Comparison of ENCODE assay signal across 8 cellular contexts in the genomic region with DNA sequence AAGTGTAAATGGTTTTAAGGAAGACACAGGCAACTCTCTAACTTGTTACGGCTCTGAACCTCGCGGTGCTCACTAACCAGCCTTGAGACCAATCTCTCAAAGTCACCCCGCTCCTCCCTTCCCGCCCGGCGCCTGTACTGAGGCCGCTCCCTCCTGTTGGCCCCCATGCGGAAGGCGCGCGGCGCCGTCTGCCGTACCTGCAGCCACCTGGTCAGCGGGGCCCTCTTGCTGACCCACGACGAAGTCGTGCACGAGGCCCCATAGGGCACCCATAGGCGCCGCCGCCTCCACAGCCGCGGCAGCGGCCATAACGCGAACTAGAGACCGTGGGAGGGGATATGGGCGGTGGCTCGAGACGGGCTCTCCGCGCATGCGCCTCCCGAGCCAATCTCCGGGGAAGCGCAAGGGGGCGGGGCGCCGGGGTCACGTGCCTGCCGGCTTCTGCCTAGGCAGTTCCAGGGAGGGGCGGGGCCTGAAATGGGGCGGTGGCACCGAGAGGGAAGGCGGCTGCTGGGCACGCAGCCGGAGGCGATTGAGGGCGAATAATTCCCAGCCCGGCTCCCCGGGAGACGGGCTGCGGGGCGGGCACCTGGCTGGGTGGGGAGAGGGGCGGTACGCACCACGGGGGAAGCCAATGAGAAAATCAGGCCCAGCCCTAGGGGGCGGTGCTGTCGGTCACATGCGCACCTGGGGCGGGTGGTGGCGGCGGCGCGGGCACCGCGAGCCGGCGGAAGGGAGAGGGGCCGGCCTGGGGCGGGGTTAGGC. TPM values are rescaled to one million over a fixed set of nuclear protein-coding genes. Genes with fewer than 3 reads are reported as not detected.
DNase-seq lines count a peak whose midpoint lies in the region; ATAC-seq, FAIRE-seq and TF ChIP-seq lines count a peak whose summit lies in the region.

A gene with protein sequence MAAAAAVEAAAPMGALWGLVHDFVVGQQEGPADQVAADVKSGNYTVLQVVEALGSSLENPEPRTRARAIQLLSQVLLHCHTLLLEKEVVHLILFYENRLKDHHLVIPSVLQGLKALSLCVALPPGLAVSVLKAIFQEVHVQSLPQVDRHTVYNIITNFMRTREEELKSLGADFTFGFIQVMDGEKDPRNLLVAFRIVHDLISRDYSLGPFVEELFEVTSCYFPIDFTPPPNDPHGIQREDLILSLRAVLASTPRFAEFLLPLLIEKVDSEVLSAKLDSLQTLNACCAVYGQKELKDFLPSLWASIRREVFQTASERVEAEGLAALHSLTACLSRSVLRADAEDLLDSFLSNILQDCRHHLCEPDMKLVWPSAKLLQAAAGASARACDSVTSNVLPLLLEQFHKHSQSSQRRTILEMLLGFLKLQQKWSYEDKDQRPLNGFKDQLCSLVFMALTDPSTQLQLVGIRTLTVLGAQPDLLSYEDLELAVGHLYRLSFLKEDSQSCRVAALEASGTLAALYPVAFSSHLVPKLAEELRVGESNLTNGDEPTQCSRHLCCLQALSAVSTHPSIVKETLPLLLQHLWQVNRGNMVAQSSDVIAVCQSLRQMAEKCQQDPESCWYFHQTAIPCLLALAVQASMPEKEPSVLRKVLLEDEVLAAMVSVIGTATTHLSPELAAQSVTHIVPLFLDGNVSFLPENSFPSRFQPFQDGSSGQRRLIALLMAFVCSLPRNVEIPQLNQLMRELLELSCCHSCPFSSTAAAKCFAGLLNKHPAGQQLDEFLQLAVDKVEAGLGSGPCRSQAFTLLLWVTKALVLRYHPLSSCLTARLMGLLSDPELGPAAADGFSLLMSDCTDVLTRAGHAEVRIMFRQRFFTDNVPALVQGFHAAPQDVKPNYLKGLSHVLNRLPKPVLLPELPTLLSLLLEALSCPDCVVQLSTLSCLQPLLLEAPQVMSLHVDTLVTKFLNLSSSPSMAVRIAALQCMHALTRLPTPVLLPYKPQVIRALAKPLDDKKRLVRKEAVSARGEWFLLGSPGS (minus strand): TSS at position 347 of the 765 bp plus-strand sequence. CDS start 38 bp downstream, at position 309.

- TF ChIP-seq CTCF in D721Med (IDR thresholded peaks at IDR 0.05; ENCODE audit: insufficient read depth, missing control alignments) (no peak), OCI-LY7 (conservative IDR thresholded peaks at IDR 0.05; ENCODE audit: low read length) (no peak), mucosa of descending colon (IDR thresholded peaks at IDR 0.05) (peak; percentile 23)

- peak within 1 kb of the TSS; percentile 85 for H3K27ac ChIP-seq in OCI-LY7 (ENCODE audit: low read depth, low read length, poor library complexity, severe bottlenecking)

- DNase-seq in D721Med (ENCODE audit: insufficient read length, low spot score) (peak; percentile 95), HuH-7.5 (ENCODE audit: low spot score) (peak; percentile 98), OCI-LY7 (ENCODE audit: low spot score) (peak; percentile 97), activated T-cell treated with anti-CD3 and anti-CD28 coated beads for 1 hour (ENCODE audit: low read depth) (peak; percentile 100), epidermal melanocyte (ENCODE audit: insufficient read length, low spot score) (peak; percentile 98), mucosa of descending colon (peak; percentile 100)
- DNase-seq in stimulated activated CD8-positive, alpha-beta memory T cell treated with anti-CD3 and anti-CD28 coated beads, Interleukin-4, amount 100 ng/mL, for 24 hours (ENCODE audit: low read depth) = peak; percentile 99

- H3K4me2 ChIP-seq in OCI-LY7 (ENCODE audit: low read length) = peak within 1 kb of the TSS; percentile 97

- peaks cover 28% of the 10 kb centered on the region; the same call in 1 of the 2 replicates for H4K20me1 ChIP-seq in OCI-LY7 (ENCODE audit: insufficient read depth, low read length)

- POLR2A ChIA-PET in OCI-LY7 (lab: Charles Lee) = interaction anchor here (1.4 kb wide), 1 partner anchor 22 kb away, joined by 7 read pairs; no protein-coding TSS in a partner anchor

- H3K4me1 ChIP-seq in OCI-LY7 (ENCODE audit: insufficient read depth, low read length, poor library complexity, severe bottlenecking) = peaks cover 42% of the 10 kb centered on the region
- peaks cover 4% of the 10 kb centered on the region for H3K4me1 ChIP-seq in mucosa of descending colon (ENCODE audit: low read depth)

- H3K36me3 ChIP-seq in OCI-LY7 (ENCODE audit: insufficient read depth, low read length) (peaks cover 23% of the 10 kb centered on the region), mucosa of descending colon (ENCODE audit: low read depth) (no peaks in the 10 kb centered on the region)

- no peaks in the 10 kb centered on the region for H3K9me3 ChIP-seq in OCI-LY7 (ENCODE audit: low read length)
- no peaks in the 10 kb centered on the region for H3K9me3 ChIP-seq in mucosa of descending colon

- no peak for FAIRE-seq in D721Med (lab: Jason Lieb, UNC)

- H2AFZ ChIP-seq in OCI-LY7 (ENCODE audit: low read length) = peak within 1 kb of the TSS; percentile 82

- no peaks in the 10 kb centered on the region for H3K9me2 ChIP-seq in OCI-LY7 (ENCODE audit: insufficient read depth, low read length)

- CTCF ChIA-PET in OCI-LY7 (lab: Charles Lee; ENCODE audit: unreplicated experiment) = no interaction called here

- peak; percentile 89 for ATAC-seq in GM21526 (IDR thresholded peaks at IDR 0.05; ENCODE audit: low FRiP score, unreplicated experiment)
- ATAC-seq in mucosa of descending colon = peak; percentile 92

- no TSS peak for BruUV-seq in OCI-LY7 (replicated peaks; lab: Mats Ljungman, UMichigan)

- peaks cover 46% of the 10 kb centered on the region for H3K79me2 ChIP-seq in OCI-LY7 (ENCODE audit: insufficient read depth, low read depth, low read length)

- intact Hi-C loops in OCI-LY7 (cut with micrococcal nuclease; ENCODE audit: unreplicated experiment) (loop anchor here (1.0 to 5.0 kb wide), 2 partner anchors 36 to 52 kb away; partner anchors contain the start of genes EXOSC1 and ZDHHC16), mucosa of descending colon (cut with DNase I, micrococcal nuclease) (no loop called here)

- H3K4me3 ChIP-seq in OCI-LY7 (ENCODE audit: low read depth, low read length, poor library complexity, severe bottlenecking) = peak within 1 kb of the TSS; percentile 81
- peak within 1 kb of the TSS; percentile 59 for H3K4me3 ChIP-seq in mucosa of descending colon

RNA-seq across cellular contexts. Expression of the gene that starts here (rescaled TPM):
- 74.4 and 95.7 TPM in 2 replicates for total RNA-seq in OCI-LY7 (2014; rRNA removed; shearing (Covaris generic))
- 74.8 and 90.3 TPM in 2 replicates for total RNA-seq in OCI-LY7 (2022)
- total RNA-seq in mucosa of descending colon = 10 to 100 TPM; 45.7 to 48.5 (median 47.0) TPM

Comparison
In these comparisons a context has a peak if more than half of its experiments do, and no peak if none do; other contexts are left out.
1. Peak in every context shown above with its lines: DNase-seq, ATAC-seq, H3K4me3 ChIP-seq and H3K27ac ChIP-seq.